Comparison of ENCODE assay signal across 8 cellular contexts in the genomic region with DNA sequence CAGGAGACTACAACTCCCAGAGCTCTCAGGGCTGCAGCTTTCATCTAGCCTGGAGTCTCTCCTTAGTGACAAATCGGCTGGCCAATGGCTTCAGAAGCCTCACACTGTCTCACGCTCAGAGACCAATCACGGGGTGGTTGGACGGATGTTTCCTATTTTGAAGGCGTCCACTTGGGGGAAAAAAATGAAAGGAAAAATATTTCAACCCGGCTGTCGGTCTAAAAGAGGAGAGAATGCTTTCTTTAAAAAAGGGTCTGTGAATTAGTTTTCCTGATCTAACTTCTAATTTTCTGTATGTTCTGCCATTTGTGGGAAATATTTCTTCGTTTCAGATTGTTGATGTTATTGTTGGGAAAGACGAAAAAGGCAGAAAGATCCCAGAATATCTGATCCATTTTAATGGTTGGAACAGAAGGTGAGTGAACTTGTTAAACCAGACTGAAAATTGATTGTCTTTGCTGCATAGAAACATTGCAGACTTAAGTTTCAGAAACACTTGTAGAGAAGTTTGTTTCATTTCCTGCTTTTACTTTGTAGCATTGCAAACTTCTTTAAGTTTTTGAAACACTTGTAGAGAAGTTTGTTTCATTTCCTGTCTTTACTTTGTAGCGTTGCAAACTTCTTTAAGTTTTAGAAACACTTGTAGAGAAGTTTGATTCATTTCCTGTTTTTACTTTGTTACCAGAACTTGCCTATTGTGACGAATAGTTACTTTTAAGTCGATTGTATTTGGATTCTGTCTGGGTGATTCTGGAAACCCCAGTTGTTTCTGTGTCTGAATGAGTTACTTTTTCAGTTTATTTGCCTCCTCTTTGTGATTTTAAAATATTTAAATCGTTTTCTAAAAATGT. TPM values are rescaled to one million over a fixed set of nuclear protein-coding genes. Genes with fewer than 3 reads are reported as not detected.
A peak's percentile ranks its signal among the peaks of the same experiment; 100 is the strongest.
DNase-seq lines count a peak whose midpoint lies in the region; ATAC-seq, FAIRE-seq and TF ChIP-seq lines count a peak whose summit lies in the region.

No MANE protein-coding gene starts in this region.

- TF ChIP-seq CTCF in fibroblast of mammary gland (conservative IDR thresholded peaks at IDR 0.05; ENCODE audit: control insufficient read depth, insufficient read depth, low read depth, low read length) (no peak), stomach (IDR thresholded peaks at IDR 0.05) (no peak)

- FAIRE-seq in H54 (lab: Jason Lieb, UNC), result no peak
- FAIRE-seq in RCC 7860 (lab: Jason Lieb, UNC), result peak; percentile 94

- H3K4me1 ChIP-seq in stomach, result peaks cover 0 to 26% (median 10%) of the 10 kb centered on the region in 4 donors

- H3K27ac ChIP-seq in stomach, result peak overlapping the region; percentile 80 to 95 (median 90)

- peaks cover 0 to 35% (median 30%) of the 10 kb centered on the region in 4 donors for H3K36me3 ChIP-seq in stomach

- DNase-seq in EL (peak; percentile 89), H54 (ENCODE audit: insufficient read length, low spot score) (peak; percentile 26), LHCN-M2 (ENCODE audit: low read depth) (peak; percentile 90), RCC 7860 (ENCODE audit: low spot score) (peak; percentile 85), fibroblast of mammary gland (ENCODE audit: low read depth) (peak; percentile 92), naive B cell (peak; percentile 67), stomach (peak; percentile 82)

- intact Hi-C loops in stomach (cut with DNase I; ENCODE audit: low total_unique reads), result no loop called here

- H3K27ac Mint-ChIP-seq in activated T-helper 17 cell treated with anti-CD3 and anti-CD28 coated beads, Interleukin-2, amount 50 U/mL, for 72 hours, result peak overlapping the region; percentile 96
- peak overlapping the region; percentile 95 to 99 (median 97) for H3K27ac Mint-ChIP-seq in naive B cell

- no peak for TF ChIP-seq EP300 in stomach (IDR thresholded peaks at IDR 0.05)

- H3K4me3 ChIP-seq in fibroblast of mammary gland (ENCODE audit: control insufficient read depth, low read depth, low read length) (peak overlapping the region; percentile 77), stomach (peak overlapping the region; percentile 55 to 72 (median 68))

- ATAC-seq in activated T-helper 17 cell treated with anti-CD3 and anti-CD28 coated beads, Interleukin-2, amount 50 U/mL, for 72 hours (replicated peaks), result peak; percentile 83
- ATAC-seq in naive B cell (ENCODE audit: low read depth in 2 of 2), result peak; percentile 67 to 74

- H3K9me3 ChIP-seq in stomach, result no peaks in the 10 kb centered on the region

- WGBS in stomach, 5 donors, result 1 to 35% (median 7%) methylated on average over 13 of the region's 13 CpGs

- H3K4me3 Mint-ChIP-seq in activated T-helper 17 cell treated with anti-CD3 and anti-CD28 coated beads, Interleukin-2, amount 50 U/mL, for 72 hours, result peak overlapping the region; percentile 89
- H3K4me3 Mint-ChIP-seq in naive B cell, result peak overlapping the region; percentile 91 to 99 (median 97)

- H3K36me3 Mint-ChIP-seq in activated T-helper 17 cell treated with anti-CD3 and anti-CD28 coated beads, Interleukin-2, amount 50 U/mL, for 72 hours (ENCODE audit: low read depth), result peaks cover 54% of the 10 kb centered on the region
- H3K36me3 Mint-ChIP-seq in naive B cell, result peaks cover 11 to 14% of the 10 kb centered on the region in 2 donors

- H3K27me3 Mint-ChIP-seq in activated T-helper 17 cell treated with anti-CD3 and anti-CD28 coated beads, Interleukin-2, amount 50 U/mL, for 72 hours, result no peaks in the 10 kb centered on the region
- no peaks in the 10 kb centered on the region for H3K27me3 Mint-ChIP-seq in naive B cell

- peaks cover 13% of the 10 kb centered on the region for H3K4me1 Mint-ChIP-seq in activated T-helper 17 cell treated with anti-CD3 and anti-CD28 coated beads, Interleukin-2, amount 50 U/mL, for 72 hours
- peaks cover 18 to 27% (median 25%) of the 10 kb centered on the region in 3 donors for H3K4me1 Mint-ChIP-seq in naive B cell

- H3K27me3 ChIP-seq in stomach, result peaks cover 0 to 4% (median 0%) of the 10 kb centered on the region in 3 donors

- TF ChIP-seq POLR2A in H54 (IDR thresholded peaks at IDR 0.05; ENCODE audit: low read depth, low read length), result no peak
- TF ChIP-seq POLR2A in stomach (IDR thresholded peaks at IDR 0.05), result no peak

- no peaks in the 10 kb centered on the region for H3K9me3 Mint-ChIP-seq in activated T-helper 17 cell treated with anti-CD3 and anti-CD28 coated beads, Interleukin-2, amount 50 U/mL, for 72 hours
- peaks cover 0 to 4% (median 0%) of the 10 kb centered on the region in 7 donors for H3K9me3 Mint-ChIP-seq in naive B cell

RNA-seq across cellular contexts. Expression of a gene that starts 1.6 kb away (rescaled TPM):
- 21.9 and 27.7 TPM in 2 replicates for total RNA-seq in LHCN-M2 (2014; rRNA removed)
- 15.4 TPM for polyA plus RNA-seq in LHCN-M2 (2012)
- total RNA-seq in activated T-helper 17 cell treated with anti-CD3 and anti-CD28 coated beads, Interleukin-2, amount 50 U/mL, for 72 hours, result 10 to 100 TPM; 36.4 to 45.0 TPM
- polyA plus RNA-seq in naive B cell (ENCODE audit: low read depth in 6 of 6), result 10 to 100 TPM; 42.5 to 92.1 (median 79.3) TPM
- 10 to 100 TPM; 13.6 to 44.0 (median 38.4) TPM for total RNA-seq in stomach
- 10 to 100 TPM; 16.5 to 22.3 (median 20.0) TPM for polyA plus RNA-seq in stomach

Comparison
In these comparisons a context has a peak if more than half of its experiments do, and no peak if none do; other contexts are left out.
1. Peak in every context shown above with its lines: DNase-seq, ATAC-seq, H3K4me3 ChIP-seq and H3K27ac ChIP-seq.
2. DNase-seq: peak in every context shown above with its lines; median percentile 92 in fibroblast of mammary gland; 90 in LHCN-M2; 89 in EL; 85 in RCC 7860; 82 in stomach; 67 in naive B cell; 26 in H54.